1 cellular context compared by ENCODE assay signal in genomic region chr7:20385121-20385520, GRCh38.
TF ChIP-seq lines count a peak whose summit lies in the region.

No MANE protein-coding gene starts in this region.

TF ChIP-seq in GM12878, 131 proteins besides CTCF, POLR2A, EP300 and RAD21 (continued from another document):
- TF ChIP-seq PKNOX1 (IDR thresholded peaks at IDR 0.05): no peak
- TF ChIP-seq POLR2AphosphoS5 (IDR thresholded peaks at IDR 0.05; ENCODE audit: low read length): no peak
- no peak for TF ChIP-seq FOXM1 (IDR thresholded peaks at IDR 0.05; ENCODE audit: low read depth, low read length)
- no peak for TF ChIP-seq PAX8 (IDR thresholded peaks at IDR 0.05)
- no peak for TF ChIP-seq POLR2AphosphoS2 (IDR thresholded peaks at IDR 0.05; ENCODE audit: low read depth, low read length)
- no peak for TF ChIP-seq SREBF1 (IDR thresholded peaks at IDR 0.05; ENCODE audit: low read length)
- TF ChIP-seq MYB (IDR thresholded peaks at IDR 0.05; ENCODE audit: borderline replicate concordance, low read depth, low read length): no peak
- TF ChIP-seq PRDM15 (CRISPR knock-in tag; IDR thresholded peaks at IDR 0.05): no peak
- no peak for TF ChIP-seq NR2F1 (conservative IDR thresholded peaks at IDR 0.05)
- TF ChIP-seq BCL3 (IDR thresholded peaks at IDR 0.05; ENCODE audit: borderline replicate concordance, insufficient read depth, low read depth, low read length, poor library complexity, severe bottlenecking): no peak
